In the genomic region with DNA sequence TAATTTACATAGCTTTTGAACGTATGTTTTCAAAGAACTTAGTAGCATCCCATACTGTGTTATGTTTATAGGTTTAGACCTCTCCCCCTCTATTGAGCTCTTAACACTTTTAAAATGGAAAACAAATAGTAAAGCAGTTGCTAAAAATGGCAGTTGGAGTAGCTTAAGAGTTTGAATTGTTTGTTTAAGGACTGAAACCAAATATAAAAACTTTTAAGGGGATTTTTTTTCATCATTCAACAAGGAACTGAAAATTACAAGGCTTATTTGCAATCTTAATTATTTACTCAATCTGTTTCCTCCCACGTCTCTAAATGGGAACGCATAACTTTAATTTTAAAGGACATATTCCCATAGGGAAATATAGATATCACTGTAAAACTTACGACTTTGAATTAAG, we compare ENCODE assay signal across 19 cellular contexts. TPM values are rescaled to one million over a fixed set of nuclear protein-coding genes. Genes with fewer than 3 reads are reported as not detected.
"Had no signal": no experiment of that assay in that cellular context is flagged by ENCODE, and none has a peak within 500 bp of the region (broad histone marks: within the 10 kb centered on the region; RNA-seq: fewer than 3 reads in every experiment).

No MANE protein-coding gene starts in this region.

- H3K36me3 ChIP-seq: cardiac muscle cell, esophagus squamous epithelium, heart right ventricle, right atrium auricular region, stomach, thoracic aorta had no signal

- H3K9me3 Mint-ChIP-seq: activated naive CD8-positive, alpha-beta T cell treated with anti-CD3 and anti-CD28 coated beads, Interleukin-2, amount 10 ng/mL, durations not matched to agents 7 days and 5 days; activated T-helper 2 cell treated with anti-CD3 and anti-CD28 coated beads, Interferon-gamma antibody, Interleukin-2, Interleukin-4, amounts not matched to agents 10 μg/mL and 5 μg/mL and 100 μg/mL, durations not matched to agents 14 hours and 24 hours and 36 hours had no signal

- H3K27ac Mint-ChIP-seq: activated CD4-positive, alpha-beta T cell treated with anti-CD3 and anti-CD28 coated beads for 36 hours; activated naive CD8-positive, alpha-beta T cell treated with anti-CD3 and anti-CD28 coated beads, Interleukin-2, amount 10 ng/mL, durations not matched to agents 7 days and 5 days; activated T-helper 2 cell treated with anti-CD3 and anti-CD28 coated beads, Interferon-gamma antibody, Interleukin-2, Interleukin-4, amounts not matched to agents 10 μg/mL and 5 μg/mL and 100 μg/mL, durations not matched to agents 14 hours and 24 hours and 36 hours; progenitor cell of endocrine pancreas had no signal

- H3K9me3 ChIP-seq: heart right ventricle, right atrium auricular region, thoracic aorta had no signal

- H3K4me3 ChIP-seq: cardiac muscle cell, esophagus squamous epithelium, heart right ventricle, right atrium auricular region, stomach, thoracic aorta had no signal

- ATAC-seq: activated CD4-positive, alpha-beta T cell treated with anti-CD3 and anti-CD28 coated beads for 36 hours; heart right ventricle; left ventricle myocardium superior had no signal

- H3K27ac ChIP-seq: cardiac muscle cell, esophagus squamous epithelium, heart right ventricle, right atrium auricular region, stomach, thoracic aorta had no signal

- DNase-seq: activated CD4-positive, alpha-beta T cell treated with anti-CD3 and anti-CD28 coated beads for 36 hours; activated CD4-positive, alpha-beta T cell treated with anti-CD3 and anti-CD28 coated beads, Interleukin-2, amount 50 U/mL, for 48 hours; activated naive CD4-positive, alpha-beta T cell treated with Interleukin-2 at 50 U/mL for 16 hours; activated naive CD8-positive, alpha-beta T cell treated with anti-CD3 and anti-CD28 coated beads, Interleukin-2, amount 10 ng/mL, durations not matched to agents 7 days and 5 days; amygdala; dermis blood vessel endothelial cell; effector memory CD4-positive, alpha-beta T cell; esophagus squamous epithelium; heart right ventricle; left ventricle myocardium superior; stomach had no signal

RNA-seq across cellular contexts. Expression of gene SPAG6, which starts 1.5 kb away (rescaled TPM):
- total RNA-seq: cardiac muscle cell, chondrocyte, dermis blood vessel endothelial cell, heart right ventricle, left ventricle myocardium superior, mononuclear cell, osteoblast, right atrium auricular region, stomach, thoracic aorta had no signal
- polyA plus RNA-seq: cardiac muscle cell, stomach had no signal
